Comparison of ENCODE assay signal across 10 cellular contexts in genomic region chr6:158068893-158069799, GRCh38.
DNase-seq lines count a peak whose midpoint lies in the region; ATAC-seq, FAIRE-seq and TF ChIP-seq lines count a peak whose summit lies in the region.
"Had no signal": no experiment of that assay in that cellular context is flagged by ENCODE, and none has a peak within 500 bp of the region (broad histone marks: within the 10 kb centered on the region; RNA-seq: fewer than 3 reads in every experiment).

No MANE protein-coding gene starts in this region.

- peaks cover 0 to 8% of the 10 kb centered on the region in 2 donors for H3K36me3 ChIP-seq in adrenal gland (replicated peaks in 1 of 2)
- peaks cover 0 to 3% of the 10 kb centered on the region in 2 donors for H3K36me3 ChIP-seq in kidney (ENCODE audit: control insufficient read depth in 1 of 2, insufficient read depth in 2 of 2, low read length in 2 of 2)
- peaks cover 4 to 10% of the 10 kb centered on the region in 2 donors for H3K36me3 ChIP-seq in aorta (ENCODE audit: control insufficient read depth in 1 of 2, insufficient read depth in 2 of 2, low read length in 1 of 2)
- no peaks in the 10 kb centered on the region for H3K36me3 ChIP-seq in BE2C

- DNase-seq in left cardiac atrium (peak; percentile 75), Right ventricle myocardium superior (no peak), adrenal gland (peak in 5 of 7 donors; percentile 56 to 68 (median 66)), kidney (peak; percentile 93), aorta (peak; percentile 81 to 82), BE2C (no peak)
- DNase-seq: activated naive CD8-positive, alpha-beta T cell treated with anti-CD3 and anti-CD28 coated beads, Interleukin-2, amount 10 ng/mL, durations not matched to agents 7 days and 5 days had no signal

- H3K27me3 ChIP-seq in adrenal gland (no peaks in the 10 kb centered on the region), aorta (ENCODE audit: control insufficient read depth in 1 of 2, insufficient read depth in 2 of 2, low read length in 1 of 2) (no peaks in the 10 kb centered on the region), BE2C (no peaks in the 10 kb centered on the region)

- TF ChIP-seq CTCF in adrenal gland (IDR thresholded peaks at IDR 0.05) (no peak), kidney (IDR thresholded peaks at IDR 0.05; ENCODE audit: borderline replicate concordance, extremely low read depth, insufficient read depth) (no peak), BE2C (IDR thresholded peaks at IDR 0.05; ENCODE audit: low read depth, low read length) (no peak)

- 74 to 84% (median 78%) methylated on average over 14 of the region's 14 CpGs for WGBS in adrenal gland, 4 donors
- 59 to 60% methylated on average over 14 of the region's 14 CpGs for WGBS in aorta, 2 donors

- H3K4me1 ChIP-seq in adrenal gland (replicated peaks in 1 of 2) (peaks cover 0 to 3% of the 10 kb centered on the region in 2 donors), kidney (ENCODE audit: control insufficient read depth in 1 of 2, insufficient read depth in 1 of 2, low read depth in 1 of 2, low read length in 2 of 2) (peaks cover 0 to 6% of the 10 kb centered on the region in 2 donors), aorta (ENCODE audit: control insufficient read depth in 1 of 2, insufficient read depth in 2 of 2, low read length in 2 of 2) (no peaks in the 10 kb centered on the region), BE2C (peaks cover 3% of the 10 kb centered on the region)

- peak overlapping the region in 1 of 5 donors; percentile 31 for H3K27ac ChIP-seq in adrenal gland
- H3K27ac ChIP-seq in kidney (ENCODE audit: low read depth in 2 of 2, low read length in 2 of 2), result no peak overlapping the region
- peak overlapping the region; percentile 24 to 45 for H3K27ac ChIP-seq in aorta (ENCODE audit: low read depth in 1 of 2, low read length in 2 of 2)

- no peak for FAIRE-seq in kidney (lab: Jason Lieb, UNC)
- FAIRE-seq: G401.6 had no signal

- intact Hi-C loops in left cardiac atrium (cut with DNase I) (no loop called here), Right ventricle myocardium superior (cut with DNase I) (no loop called here), adrenal gland (cut with DNase I) (no loop called here), kidney (cut with DNase I) (no loop called here), aorta (cut with DNase I) (loop anchor here (5.0 to 10.0 kb wide), 2 partner anchors 67 to 304 kb away; no protein-coding TSS in a partner anchor)

- H3K9me3 ChIP-seq in adrenal gland (replicated peaks in 1 of 3), result no peaks in the 10 kb centered on the region
- no peaks in the 10 kb centered on the region for H3K9me3 ChIP-seq in kidney (ENCODE audit: control insufficient read depth in 1 of 2, low read length in 2 of 2)
- no peaks in the 10 kb centered on the region for H3K9me3 ChIP-seq in aorta (ENCODE audit: control insufficient read depth, low read length)
- H3K9me3 ChIP-seq in BE2C, result no peaks in the 10 kb centered on the region

- no peak overlapping the region for H3K9ac ChIP-seq in kidney (ENCODE audit: low read length in 2 of 2)

- TF ChIP-seq POLR2A in adrenal gland (IDR thresholded peaks at IDR 0.05), result no peak

- H3K4me3 ChIP-seq in adrenal gland, result no peak overlapping the region
- H3K4me3 ChIP-seq in kidney (ENCODE audit: low read length in 2 of 2), result no peak overlapping the region
- H3K4me3 ChIP-seq in aorta (ENCODE audit: low read length in 2 of 2), result no peak overlapping the region
- no peak overlapping the region for H3K4me3 ChIP-seq in BE2C (ENCODE audit: low read depth, low read length)

- peak in 1 of 2 donors; percentile 76 for ATAC-seq in left cardiac atrium
- ATAC-seq in Right ventricle myocardium superior (ENCODE audit: poor library complexity), result no peak
- ATAC-seq in aorta (ENCODE audit: low FRiP score), result peak; percentile 73
- ATAC-seq in GM21526 (IDR thresholded peaks at IDR 0.05; ENCODE audit: low FRiP score, unreplicated experiment), result no peak
- no peak for ATAC-seq in GM21381 (IDR thresholded peaks at IDR 0.05; ENCODE audit: unreplicated experiment)

Comparison
In these comparisons a context has a peak if more than half of its experiments do, and no peak if none do; other contexts are left out.
1. DNase-seq: peak in left cardiac atrium (single experiment), adrenal gland (5 of 7), kidney (single experiment) and aorta (2 of 2); none in Right ventricle myocardium superior (single experiment) and BE2C (single experiment).
2. H3K27ac ChIP-seq: peak in aorta (2 of 2); none in kidney (0 of 2).
3. intact Hi-C loops: an anchor here in aorta (5.0 to 10.0 kb wide); none called in left cardiac atrium, Right ventricle myocardium superior, adrenal gland and kidney.